In the genomic region with DNA sequence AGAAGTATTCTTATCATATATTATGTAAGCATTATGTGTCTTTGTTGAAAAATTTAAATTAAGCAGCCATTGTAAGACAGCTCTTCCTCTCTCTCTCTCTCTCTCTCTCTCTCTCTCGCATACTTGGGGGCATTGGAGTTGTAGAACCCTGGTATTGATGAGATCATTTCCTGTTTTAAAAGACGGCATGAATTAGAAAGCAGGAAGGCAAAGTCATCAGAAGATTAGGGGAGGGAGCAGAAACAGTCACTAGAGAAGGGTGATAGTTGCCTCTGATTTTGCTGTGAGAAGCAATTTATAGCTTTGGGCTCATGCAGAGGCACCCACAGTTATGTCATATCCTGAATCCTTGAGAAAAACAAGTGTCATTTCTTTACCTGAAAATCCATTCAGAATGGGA, we compare ENCODE assay signal across 15 cellular contexts.
"Had no signal": no experiment of that assay in that cellular context is flagged by ENCODE, and none has a peak within 500 bp of the region (broad histone marks: within the 10 kb centered on the region; RNA-seq: fewer than 3 reads in every experiment).

No MANE protein-coding gene starts in this region.

- H3K9me3 ChIP-seq: lower lobe of right lung had no signal

- H3K36me3 ChIP-seq: brain microvascular endothelial cell, lower lobe of right lung had no signal

- H3K4me2 ChIP-seq: smooth muscle cell had no signal

- ATAC-seq: activated T-helper 17 cell treated with anti-CD3 and anti-CD28 coated beads, Interleukin-2, amount 50 U/mL, for 72 hours; foreskin keratinocyte; lower lobe of right lung; sciatic nerve had no signal

- H3K27ac ChIP-seq: brain microvascular endothelial cell, coronary artery, foreskin keratinocyte, lower lobe of right lung, WERI-Rb-1 had no signal

- H3K4me3 ChIP-seq: coronary artery, lower lobe of right lung, smooth muscle cell had no signal

- DNase-seq: activated CD4-positive, alpha-beta T cell treated with anti-CD3 and anti-CD28 coated beads for 1 hour; activated CD4-positive, alpha-beta T cell treated with anti-CD3 and anti-CD28 coated beads, Interleukin-2, amount 50 U/mL, for 48 hours; activated naive CD4-positive, alpha-beta T cell; activated T-cell treated with anti-CD3 and anti-CD28 coated beads for 4 hours; brain microvascular endothelial cell; foreskin keratinocyte; hypothalamus; islet precursor cell; lower lobe of right lung; stimulated activated CD4-positive, alpha-beta T cell treated with anti-CD3 and anti-CD28 coated beads, Interleukin-4, amount 100 ng/mL, for 1 hour; WERI-Rb-1 had no signal

- H3K27me3 ChIP-seq: brain microvascular endothelial cell, foreskin keratinocyte had no signal
